In the genomic region with DNA sequence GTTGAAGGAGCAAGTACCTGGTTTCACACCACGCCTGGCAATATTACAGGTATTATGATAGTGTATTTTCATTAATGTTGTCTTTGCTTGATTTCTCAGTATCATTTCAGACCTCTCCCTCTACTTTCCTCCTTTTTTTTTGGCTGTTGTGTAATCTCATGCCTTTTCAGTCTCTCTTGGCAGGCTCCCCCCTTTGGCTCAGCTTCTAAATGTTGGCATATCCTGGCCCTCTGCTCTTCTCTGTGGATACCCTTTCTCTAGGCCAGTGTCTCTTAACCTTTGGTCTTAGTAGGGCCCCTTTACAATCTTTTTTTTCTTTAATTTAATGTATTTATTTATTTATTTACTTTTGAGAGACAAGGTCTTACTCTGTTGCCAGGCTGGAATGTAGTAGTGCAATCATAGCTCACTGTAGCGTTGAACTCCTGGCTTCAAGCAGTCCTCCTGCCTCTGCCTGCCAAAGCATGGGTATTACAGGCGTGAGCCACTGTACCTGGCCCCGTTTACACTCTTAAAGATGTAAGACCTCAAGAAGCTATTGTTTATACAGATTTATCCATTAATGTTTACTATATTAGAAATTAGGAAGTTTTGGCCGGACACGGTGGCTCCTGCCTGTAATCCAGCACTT, we compare ENCODE assay signal across 2 cellular contexts.
TF ChIP-seq lines count a peak whose summit lies in the region.

No MANE protein-coding gene starts in this region.

TF ChIP-seq in IMR-90, 13 proteins besides CTCF, POLR2A, EP300 and RAD21:
- TF ChIP-seq MAFK (IDR thresholded peaks at IDR 0.05; ENCODE audit: low read depth, low read length): no peak
- TF ChIP-seq CEBPB (IDR thresholded peaks at IDR 0.05; ENCODE audit: low read depth, low read length): 0 out of 2 replicates have a peak, but pooled peaks have one; percentile 15

TF ChIP-seq in liver, 16 proteins besides CTCF, POLR2A, EP300 and RAD21:
- TF ChIP-seq FOXA1 (IDR thresholded peaks at IDR 0.05) (no peak), RXRA (IDR thresholded peaks at IDR 0.05) (peak in 1 of 2 donors; percentile 58), YY1 (IDR thresholded peaks at IDR 0.05) (peak; percentile 48), HNF4G (IDR thresholded peaks at IDR 0.05) (no peak), EGR1 (IDR thresholded peaks at IDR 0.05; ENCODE audit: low read depth in 2 of 2) (no peak), SP1 (IDR thresholded peaks at IDR 0.05) (peak; percentile 14), TAF1 (conservative IDR thresholded peaks at IDR 0.05) (no peak), GABPA (IDR thresholded peaks at IDR 0.05 in 1 of 2, conservative IDR thresholded peaks at IDR 0.05 in 1 of 2) (no peak), JUND (IDR thresholded peaks at IDR 0.05) (peak in 1 of 2 donors; percentile 7), FOXA2 (IDR thresholded peaks at IDR 0.05) (no peak), NR2F2 (IDR thresholded peaks at IDR 0.05) (no peak), HNF4A (conservative IDR thresholded peaks at IDR 0.05) (peak; percentile 46 to 61)
- TF ChIP-seq, protein P1, sequence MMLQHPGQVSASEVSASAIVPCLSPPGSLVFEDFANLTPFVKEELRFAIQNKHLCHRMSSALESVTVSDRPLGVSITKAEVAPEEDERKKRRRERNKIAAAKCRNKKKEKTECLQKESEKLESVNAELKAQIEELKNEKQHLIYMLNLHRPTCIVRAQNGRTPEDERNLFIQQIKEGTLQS (IDR thresholded peaks at IDR 0.05): no peak
- TF ChIP-seq, protein P2, sequence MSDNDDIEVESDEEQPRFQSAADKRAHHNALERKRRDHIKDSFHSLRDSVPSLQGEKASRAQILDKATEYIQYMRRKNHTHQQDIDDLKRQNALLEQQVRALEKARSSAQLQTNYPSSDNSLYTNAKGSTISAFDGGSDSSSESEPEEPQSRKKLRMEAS (IDR thresholded peaks at IDR 0.05): no peak
- TF ChIP-seq, protein P3, sequence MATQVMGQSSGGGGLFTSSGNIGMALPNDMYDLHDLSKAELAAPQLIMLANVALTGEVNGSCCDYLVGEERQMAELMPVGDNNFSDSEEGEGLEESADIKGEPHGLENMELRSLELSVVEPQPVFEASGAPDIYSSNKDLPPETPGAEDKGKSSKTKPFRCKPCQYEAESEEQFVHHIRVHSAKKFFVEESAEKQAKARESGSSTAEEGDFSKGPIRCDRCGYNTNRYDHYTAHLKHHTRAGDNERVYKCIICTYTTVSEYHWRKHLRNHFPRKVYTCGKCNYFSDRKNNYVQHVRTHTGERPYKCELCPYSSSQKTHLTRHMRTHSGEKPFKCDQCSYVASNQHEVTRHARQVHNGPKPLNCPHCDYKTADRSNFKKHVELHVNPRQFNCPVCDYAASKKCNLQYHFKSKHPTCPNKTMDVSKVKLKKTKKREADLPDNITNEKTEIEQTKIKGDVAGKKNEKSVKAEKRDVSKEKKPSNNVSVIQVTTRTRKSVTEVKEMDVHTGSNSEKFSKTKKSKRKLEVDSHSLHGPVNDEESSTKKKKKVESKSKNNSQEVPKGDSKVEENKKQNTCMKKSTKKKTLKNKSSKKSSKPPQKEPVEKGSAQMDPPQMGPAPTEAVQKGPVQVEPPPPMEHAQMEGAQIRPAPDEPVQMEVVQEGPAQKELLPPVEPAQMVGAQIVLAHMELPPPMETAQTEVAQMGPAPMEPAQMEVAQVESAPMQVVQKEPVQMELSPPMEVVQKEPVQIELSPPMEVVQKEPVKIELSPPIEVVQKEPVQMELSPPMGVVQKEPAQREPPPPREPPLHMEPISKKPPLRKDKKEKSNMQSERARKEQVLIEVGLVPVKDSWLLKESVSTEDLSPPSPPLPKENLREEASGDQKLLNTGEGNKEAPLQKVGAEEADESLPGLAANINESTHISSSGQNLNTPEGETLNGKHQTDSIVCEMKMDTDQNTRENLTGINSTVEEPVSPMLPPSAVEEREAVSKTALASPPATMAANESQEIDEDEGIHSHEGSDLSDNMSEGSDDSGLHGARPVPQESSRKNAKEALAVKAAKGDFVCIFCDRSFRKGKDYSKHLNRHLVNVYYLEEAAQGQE (IDR thresholded peaks at IDR 0.05): no peak
- TF ChIP-seq, protein P4, sequence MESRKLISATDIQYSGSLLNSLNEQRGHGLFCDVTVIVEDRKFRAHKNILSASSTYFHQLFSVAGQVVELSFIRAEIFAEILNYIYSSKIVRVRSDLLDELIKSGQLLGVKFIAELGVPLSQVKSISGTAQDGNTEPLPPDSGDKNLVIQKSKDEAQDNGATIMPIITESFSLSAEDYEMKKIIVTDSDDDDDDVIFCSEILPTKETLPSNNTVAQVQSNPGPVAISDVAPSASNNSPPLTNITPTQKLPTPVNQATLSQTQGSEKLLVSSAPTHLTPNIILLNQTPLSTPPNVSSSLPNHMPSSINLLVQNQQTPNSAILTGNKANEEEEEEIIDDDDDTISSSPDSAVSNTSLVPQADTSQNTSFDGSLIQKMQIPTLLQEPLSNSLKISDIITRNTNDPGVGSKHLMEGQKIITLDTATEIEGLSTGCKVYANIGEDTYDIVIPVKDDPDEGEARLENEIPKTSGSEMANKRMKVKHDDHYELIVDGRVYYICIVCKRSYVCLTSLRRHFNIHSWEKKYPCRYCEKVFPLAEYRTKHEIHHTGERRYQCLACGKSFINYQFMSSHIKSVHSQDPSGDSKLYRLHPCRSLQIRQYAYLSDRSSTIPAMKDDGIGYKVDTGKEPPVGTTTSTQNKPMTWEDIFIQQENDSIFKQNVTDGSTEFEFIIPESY (IDR thresholded peaks at IDR 0.05): no peak
